ENCODE assay signal across 1 cellular context in genomic region chr22:21026783-21027692, GRCh38.
TF ChIP-seq lines count a peak whose summit lies in the region.

No MANE protein-coding gene starts in this region.

TF ChIP-seq in SK-N-SH, 30 proteins besides CTCF, POLR2A, EP300 and RAD21:
- TF ChIP-seq RXRA (IDR thresholded peaks at IDR 0.05; ENCODE audit: borderline replicate concordance, low read depth), result no peak
- TF ChIP-seq NFIC (IDR thresholded peaks at IDR 0.05; ENCODE audit: borderline replicate concordance), result peak; percentile 24
